ENCODE assay signal across 7 cellular contexts in the genomic region with DNA sequence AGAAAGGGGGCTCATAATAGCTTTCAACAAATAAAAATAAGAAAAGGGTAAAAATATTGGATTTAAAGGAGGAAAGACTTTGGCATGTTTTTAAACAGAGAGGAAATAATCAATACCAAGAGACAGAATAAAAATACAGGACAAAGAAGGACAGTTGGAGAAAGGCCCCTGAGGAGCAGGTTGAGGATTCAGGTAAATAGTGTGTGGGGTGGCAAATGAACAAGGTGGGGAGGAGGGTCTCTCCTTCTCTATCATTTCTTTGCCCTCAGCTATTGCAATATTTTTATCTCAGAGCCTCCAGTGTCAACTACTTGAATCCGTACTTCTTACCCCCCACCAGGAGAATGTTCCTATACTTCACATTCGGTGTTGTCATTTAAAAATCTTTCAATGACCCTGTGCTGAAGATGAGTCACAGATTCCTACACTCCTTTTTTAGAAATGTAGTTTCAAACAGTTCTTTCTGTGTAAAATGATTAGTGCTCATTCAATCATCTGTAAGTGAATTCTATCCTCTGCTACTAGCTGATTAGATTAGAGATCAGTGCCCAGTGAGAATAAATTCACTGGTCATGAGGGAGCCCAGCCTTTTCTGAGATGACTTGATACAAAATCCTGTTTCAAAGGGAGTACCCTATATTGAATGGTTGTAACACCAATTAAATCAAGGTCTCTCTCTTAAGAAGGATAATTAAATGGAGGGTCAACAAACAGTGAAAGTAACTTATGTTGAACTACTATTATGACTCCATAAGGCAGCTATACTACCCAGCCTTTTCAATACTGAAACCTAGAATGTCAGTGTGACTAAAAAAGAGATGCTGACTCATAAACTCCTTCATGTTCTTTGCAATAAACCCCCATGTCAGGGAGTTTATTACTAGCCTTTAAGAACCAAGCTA. TPM values are rescaled to one million over a fixed set of nuclear protein-coding genes. Genes with fewer than 3 reads are reported as not detected.
A peak's percentile ranks its signal among the peaks of the same experiment; 100 is the strongest.
DNase-seq lines count a peak whose midpoint lies in the region; ATAC-seq and TF ChIP-seq lines count a peak whose summit lies in the region.

No MANE protein-coding gene starts in this region.

- H2AFZ ChIP-seq in osteoblast (ENCODE audit: low read length) = peak overlapping the region; percentile 46

- H3K9me3 ChIP-seq in osteoblast (ENCODE audit: low read depth, low read length) = no peaks in the 10 kb centered on the region
- H3K9me3 ChIP-seq in MG63 = no peaks in the 10 kb centered on the region
- H3K9me3 ChIP-seq in upper lobe of right lung = no peaks in the 10 kb centered on the region

- CTCF ChIA-PET in RWPE1 (lab: Yijun Ruan, JAX) = interaction anchor here (0.5 to 0.6 kb wide), 3 partner anchors 298 to 1137 kb away, joined by 4 to 6 read pairs (median 5); no protein-coding TSS in a partner anchor

- ATAC-seq in HG02884 (IDR thresholded peaks at IDR 0.05; ENCODE audit: unreplicated experiment) (peak; percentile 99), upper lobe of right lung (no peak)

- intact Hi-C loops in upper lobe of right lung (cut with DNase I) = no loop called here

- H3K4me3 ChIP-seq in osteoblast (ENCODE audit: insufficient read depth, low read length) (peak overlapping the region; percentile 20), MG63 (no peak overlapping the region), upper lobe of right lung (no peak overlapping the region)

- no peaks in the 10 kb centered on the region for H4K20me1 ChIP-seq in osteoblast (ENCODE audit: insufficient read depth, low read length)

- peak overlapping the region; percentile 68 for H3K4me2 ChIP-seq in osteoblast (ENCODE audit: insufficient read depth, low read length)

- H3K36me3 ChIP-seq in osteoblast (ENCODE audit: insufficient read depth, low read length) (no peaks in the 10 kb centered on the region), MG63 (no peaks in the 10 kb centered on the region), upper lobe of right lung (no peaks in the 10 kb centered on the region)

- no peak for TF ChIP-seq CTCF in RWPE1 (conservative IDR thresholded peaks at IDR 0.05; ENCODE audit: low read depth)
- no peak for TF ChIP-seq CTCF in osteoblast (IDR thresholded peaks at IDR 0.05; ENCODE audit: extremely low read depth, low read depth, low read length)
- no peak for TF ChIP-seq CTCF in upper lobe of right lung (IDR thresholded peaks at IDR 0.05)

- H3K27ac ChIP-seq in RWPE1 (no peak overlapping the region), osteoblast (ENCODE audit: low read depth, low read length) (peak overlapping the region; percentile 76), upper lobe of right lung (no peak overlapping the region)

- H3K79me2 ChIP-seq in osteoblast (ENCODE audit: insufficient read depth, low read length) = no peaks in the 10 kb centered on the region

- DNase-seq in GM19238 (ENCODE audit: insufficient read length, low spot score) (peak; percentile 31), RWPE1 (ENCODE audit: low spot score) (peak; percentile 24), osteoblast (ENCODE audit: insufficient read length, low spot score, missing footprints) (peak; percentile 80), amygdala (lab: John Stamatoyannopoulos, UW) (no peak), MG63 (no peak), upper lobe of right lung (no peak)

- no peaks in the 10 kb centered on the region for H3K27me3 ChIP-seq in osteoblast (ENCODE audit: insufficient read depth, low read length)
- no peaks in the 10 kb centered on the region for H3K27me3 ChIP-seq in MG63
- H3K27me3 ChIP-seq in upper lobe of right lung = no peaks in the 10 kb centered on the region

- POLR2A ChIA-PET in RWPE1 (lab: Yijun Ruan, JAX; ENCODE audit: low non-redundant PET) = no interaction called here

- H3K4me1 ChIP-seq in osteoblast (ENCODE audit: insufficient read depth, low read length) = peaks cover 32% of the 10 kb centered on the region
- no peaks in the 10 kb centered on the region for H3K4me1 ChIP-seq in upper lobe of right lung

RNA-seq across cellular contexts. Expression of a gene that starts 50.4 kb away (rescaled TPM):
- total RNA-seq in osteoblast (under 0.01 and 0.29 TPM in 2 replicates), upper lobe of right lung (not detected)
- not detected in 2 replicates for total RNA-seq in MG63 (2014; rRNA removed; shearing (Covaris generic); ENCODE audit: low replicate concordance)

Comparison
In these comparisons a context has a peak if more than half of its experiments do, and no peak if none do; other contexts are left out.
1. DNase-seq: peak in GM19238 (single experiment), RWPE1 (single experiment) and osteoblast (single experiment); none in amygdala (0 of 56), MG63 (single experiment) and upper lobe of right lung (single experiment).